Comparison of ENCODE assay signal across 6 cellular contexts in genomic region chr15:48073881-48074280, GRCh38. TPM values are rescaled to one million over a fixed set of nuclear protein-coding genes. Genes with fewer than 3 reads are reported as not detected.
"Had no signal": no experiment of that assay in that cellular context is flagged by ENCODE, and none has a peak within 500 bp of the region (broad histone marks: within the 10 kb centered on the region; RNA-seq: fewer than 3 reads in every experiment).

No MANE protein-coding gene starts in this region.

- DNase-seq: H9, HCEC 1CT, IMR-90 had no signal

- H3K4me3 Mint-ChIP-seq: GM23338, H9 had no signal

- H3K4me3 ChIP-seq: GM23338 had no signal

- H3K4me1 Mint-ChIP-seq: GM23338, H9 had no signal

- H3K27ac Mint-ChIP-seq: GM23338 had no signal

- ATAC-seq: GM23338 had no signal

RNA-seq across cellular contexts. Expression of gene SLC24A5, which starts 46.9 kb away (rescaled TPM):
- total RNA-seq: GM23338, H1, H9, HT-29, IMR-90 had no signal
